In the genomic region with DNA sequence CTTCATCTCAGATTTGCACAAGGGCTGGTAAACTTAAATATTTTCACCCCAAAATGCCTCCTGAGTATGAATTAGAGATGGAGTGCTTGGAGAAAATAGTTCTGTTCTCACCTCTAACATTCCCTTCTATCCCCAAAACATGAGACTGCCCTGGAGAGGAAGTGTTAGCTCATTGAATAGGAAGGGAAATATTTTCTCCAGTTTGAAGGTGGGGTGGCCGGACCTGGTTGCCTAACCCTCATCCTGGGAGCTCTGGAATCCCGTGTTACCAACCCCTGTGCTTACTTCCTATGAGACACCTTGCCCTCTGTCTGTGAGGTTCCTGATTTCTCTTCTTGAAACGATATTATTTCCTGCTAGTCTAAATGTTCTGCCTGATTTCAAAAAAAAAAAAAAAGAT, we compare ENCODE assay signal across 1 cellular context.
TF ChIP-seq lines count a peak whose summit lies in the region.

No MANE protein-coding gene starts in this region.

TF ChIP-seq in endothelial cell of umbilical vein, 7 proteins besides CTCF, POLR2A, EP300 and RAD21:
- TF ChIP-seq EZH2 (IDR thresholded peaks at IDR 0.05; ENCODE audit: borderline replicate concordance, low read depth, low read length, severe bottlenecking) (no peak), FOS (IDR thresholded peaks at IDR 0.05; ENCODE audit: borderline replicate concordance, insufficient read depth, low read length) (no peak), MYC (IDR thresholded peaks at IDR 0.05; ENCODE audit: low read depth, low read length) (no peak), GATA2 (IDR thresholded peaks at IDR 0.05; ENCODE audit: insufficient read depth, insufficient read length, low read depth, low read length) (no peak), POLR2AphosphoS5 (IDR thresholded peaks at IDR 0.05; ENCODE audit: insufficient read depth, low read depth, low read length) (no peak), JUN (IDR thresholded peaks at IDR 0.05; ENCODE audit: borderline replicate concordance, insufficient read depth, insufficient read length, low read depth) (no peak), MAX (IDR thresholded peaks at IDR 0.05; ENCODE audit: insufficient read depth, insufficient read length) (no peak)
